In the genomic region with DNA sequence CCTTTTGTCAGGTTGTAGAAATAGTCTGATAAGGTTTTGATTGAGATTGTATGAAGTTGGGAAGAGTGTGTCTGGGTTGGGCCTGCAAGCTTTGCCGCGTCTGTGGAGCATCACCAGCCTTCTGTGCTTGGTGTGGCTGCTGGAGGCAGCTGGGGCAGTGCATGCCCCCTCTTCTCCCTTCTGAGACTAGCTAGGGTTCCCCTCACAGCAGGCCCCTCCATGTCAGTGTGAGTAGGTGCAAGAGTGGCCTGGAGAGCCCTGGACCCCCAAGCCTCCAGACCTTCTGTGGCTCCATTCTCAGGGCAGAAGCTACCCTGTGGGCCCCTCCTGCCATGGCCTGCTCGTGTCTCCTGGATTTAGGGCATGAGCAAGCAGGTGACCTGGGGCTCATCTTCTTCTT, we compare ENCODE assay signal across 18 cellular contexts.
"Had no signal": no experiment of that assay in that cellular context is flagged by ENCODE, and none has a peak within 500 bp of the region (broad histone marks: within the 10 kb centered on the region; RNA-seq: fewer than 3 reads in every experiment).

No MANE protein-coding gene starts in this region.

- H3K36me3 ChIP-seq: SJSA1 had no signal

- DNase-seq: KBM-7, NCI-H1092, NCI-H1105 treated with DMSO at 0.1 percent for 48 hours, NCI-H1417 treated with DMSO at 0.1 percent for 48 hours, NCI-H146, NCI-H1694 treated with DMSO at 0.1 percent for 48 hours, NCI-H1930, NCI-H2081, NCI-H2107, NCI-H2227 treated with DMSO at 0.1 percent for 48 hours, NCI-H524, NCI-H526 treated with DMSO at 0.1 percent for 48 hours, NCI-H774, Right ventricle myocardium superior, RPMI8226, SIG-M5 had no signal

- H3K4me3 ChIP-seq: SJSA1, SK-N-MC had no signal

- H3K4me1 ChIP-seq: SJSA1 had no signal

- H3K27ac ChIP-seq: SJSA1, SK-N-MC had no signal

- H3K27me3 ChIP-seq: SJSA1 had no signal
